Comparison of ENCODE assay signal across 8 cellular contexts in genomic region chr1:83999316-83999819, GRCh38. TPM values are rescaled to one million over a fixed set of nuclear protein-coding genes. Genes with fewer than 3 reads are reported as not detected.
A peak's percentile ranks its signal among the peaks of the same experiment; 100 is the strongest.
DNase-seq lines count a peak whose midpoint lies in the region; ATAC-seq and TF ChIP-seq lines count a peak whose summit lies in the region.

No MANE protein-coding gene starts in this region.

- intact Hi-C loops in activated CD4-positive, alpha-beta T cell treated with anti-CD3 and anti-CD28 coated beads for 36 hours (cut with DNase I, micrococcal nuclease) = loop anchor here (1.0 to 5.0 kb wide), 4 partner anchors 79 to 623 kb away; no protein-coding TSS in a partner anchor
- intact Hi-C loops in Panc1 (cut with micrococcal nuclease; ENCODE audit: unreplicated experiment) = loop anchor here (10.0 kb wide), 1 partner anchor 75 kb away; no protein-coding TSS in a partner anchor

- WGBS in GM23248 (ENCODE audit: low coverage in 1 of 2, low lambda C conversion rate in 2 of 2, missing lambda C conversion rate in 2 of 2), 2 experiments = 6% methylated on average over 24 to 26 of the region's 26 CpGs

- H3K27ac ChIP-seq in GM23248 (no peak overlapping the region), Panc1 (ENCODE audit: low read length) (peak overlapping the region; percentile 93)

- peak; percentile 86 for ATAC-seq in activated CD4-positive, alpha-beta T cell treated with anti-CD3 and anti-CD28 coated beads for 36 hours
- peak; percentile 98 for ATAC-seq in Panc1

- H3K4me1 ChIP-seq in GM23248 (ENCODE audit: insufficient read depth) (peaks cover 3% of the 10 kb centered on the region), Panc1 (ENCODE audit: control insufficient read depth, insufficient read depth, low read length) (peaks cover 16% of the 10 kb centered on the region)

- H3K9me2 ChIP-seq in GM23248 (ENCODE audit: insufficient read depth) = no peaks in the 10 kb centered on the region

- no peaks in the 10 kb centered on the region for H3K27me3 ChIP-seq in GM23248 (replicated peaks; ENCODE audit: insufficient read depth)
- H3K27me3 ChIP-seq in Panc1 (ENCODE audit: control insufficient read depth, insufficient read depth, low read length) = no peaks in the 10 kb centered on the region

- DNase-seq in activated CD4-positive, alpha-beta T cell treated with anti-CD3 and anti-CD28 coated beads for 36 hours = peak; percentile 74
- no peak for DNase-seq in activated CD4-positive, alpha-beta T cell treated with anti-CD3 and anti-CD28 coated beads, Interleukin-2, amount 50 U/mL, for 1 hour
- peak; percentile 85 for DNase-seq in GM23248
- peak; percentile 65 for DNase-seq in Panc1 (ENCODE audit: low read depth, low spot score)
- peak; percentile 30 for DNase-seq in brain pericyte (ENCODE audit: low read depth, low spot score)
- peak; percentile 98 for DNase-seq in retina

- H3K4me3 ChIP-seq in GM23248 (peak overlapping the region; percentile 77), Panc1 (ENCODE audit: low read depth in 2 of 2, low read length in 2 of 2) (peak overlapping the region; percentile 70 to 81), iPS-11a (ENCODE audit: low read depth, low read length) (peak overlapping the region; percentile 68)

- no peaks in the 10 kb centered on the region for H3K36me3 ChIP-seq in GM23248 (ENCODE audit: low read depth)
- no peaks in the 10 kb centered on the region for H3K36me3 ChIP-seq in Panc1 (ENCODE audit: control insufficient read depth, insufficient read depth, low read length)

- peak overlapping the region; percentile 89 for H3K4me2 ChIP-seq in GM23248 (ENCODE audit: unreplicated experiment)

- CTCF ChIA-PET in activated CD4-positive, alpha-beta T cell treated with anti-CD3 and anti-CD28 coated beads for 36 hours (lab: Charles Lee) = no interaction called here
- CTCF ChIA-PET in Panc1 (lab: Charles Lee) = no interaction called here

- no peaks in the 10 kb centered on the region for H3K79me2 ChIP-seq in GM23248 (ENCODE audit: insufficient read depth)

- H3K36me3 Mint-ChIP-seq in activated CD4-positive, alpha-beta T cell treated with anti-CD3 and anti-CD28 coated beads for 36 hours (ENCODE audit: low read depth) = no peaks in the 10 kb centered on the region

- H3K9ac ChIP-seq in GM23248 = peak overlapping the region; percentile 81

- no peaks in the 10 kb centered on the region for H3K9me3 Mint-ChIP-seq in activated CD4-positive, alpha-beta T cell treated with anti-CD3 and anti-CD28 coated beads for 36 hours (ENCODE audit: low read depth)

- no peaks in the 10 kb centered on the region for H4K20me1 ChIP-seq in GM23248 (ENCODE audit: insufficient read depth)

- peaks cover 62% of the 10 kb centered on the region for H3K27me3 Mint-ChIP-seq in activated CD4-positive, alpha-beta T cell treated with anti-CD3 and anti-CD28 coated beads for 36 hours

- in situ Hi-C loops in GM23248 (cut with MboI) = no loop called here
- in situ Hi-C loops in Panc1 (cut with HindIII; ENCODE audit: low pct_unique_long_range_greater_than_20kb, low sequenced_read_pairs) = no loop called here

- POLR2A ChIA-PET in activated CD4-positive, alpha-beta T cell treated with anti-CD3 and anti-CD28 coated beads for 36 hours (lab: Charles Lee) = no interaction called here
- POLR2A ChIA-PET in Panc1 (lab: Charles Lee) = interaction anchor here (0.6 kb wide), 2 partner anchors 391 to 1105 kb away, joined by 3 read pairs; no protein-coding TSS in a partner anchor

- H3K4me3 Mint-ChIP-seq in activated CD4-positive, alpha-beta T cell treated with anti-CD3 and anti-CD28 coated beads for 36 hours = peak overlapping the region; percentile 77

- no peak for TF ChIP-seq CTCF in Panc1 (IDR thresholded peaks at IDR 0.05)

- no TSS peak for BruUV-seq in Panc1 (replicated peaks; lab: Mats Ljungman, UMichigan)

- H3F3A ChIP-seq in GM23248 (ENCODE audit: insufficient read depth) = peaks cover 17% of the 10 kb centered on the region

- TF ChIP-seq RAD21 in Ishikawa (IDR thresholded peaks at IDR 0.05; ENCODE audit: low read depth) = no peak

- peaks cover 12% of the 10 kb centered on the region for H3K4me1 Mint-ChIP-seq in activated CD4-positive, alpha-beta T cell treated with anti-CD3 and anti-CD28 coated beads for 36 hours

- TF ChIP-seq EP300 in Ishikawa (IDR thresholded peaks at IDR 0.05; ENCODE audit: borderline replicate concordance) = no peak

- H3K27ac Mint-ChIP-seq in activated CD4-positive, alpha-beta T cell treated with anti-CD3 and anti-CD28 coated beads for 36 hours = no peak overlapping the region

- H3K9me3 ChIP-seq in GM23248 (ENCODE audit: low read depth) = no peaks in the 10 kb centered on the region
- H3K9me3 ChIP-seq in Panc1 (ENCODE audit: control insufficient read depth, insufficient read depth, low read depth, low read length) = no peaks in the 10 kb centered on the region

- peak overlapping the region; percentile 96 for H2AFZ ChIP-seq in GM23248

TF ChIP-seq in Ishikawa, 13 proteins besides CTCF, POLR2A, EP300 and RAD21:
- TF ChIP-seq MAX (IDR thresholded peaks at IDR 0.05) (peak; percentile 26; the same call in 1 of the 2 replicates), CEBPB (IDR thresholded peaks at IDR 0.05) (no peak), YY1 (IDR thresholded peaks at IDR 0.05; ENCODE audit: low read depth) (no peak), TCF12 (IDR thresholded peaks at IDR 0.05; ENCODE audit: low read depth) (0 out of 2 replicates have a peak, but pooled peaks have one; percentile 19), CREB1 (IDR thresholded peaks at IDR 0.05; ENCODE audit: low read depth) (no peak), EGR1 (IDR thresholded peaks at IDR 0.05) (no peak), TAF1 (IDR thresholded peaks at IDR 0.05; ENCODE audit: low read depth) (no peak; the same call in none of the 2 replicates), REST (IDR thresholded peaks at IDR 0.05; ENCODE audit: low read depth) (no peak), USF1 (IDR thresholded peaks at IDR 0.05) (no peak), ZBTB7A (IDR thresholded peaks at IDR 0.05; ENCODE audit: low read depth) (no peak), NFIC (IDR thresholded peaks at IDR 0.05) (no peak), FOXM1 (IDR thresholded peaks at IDR 0.05; ENCODE audit: borderline replicate concordance, low read depth) (no peak), TEAD4 (IDR thresholded peaks at IDR 0.05) (no peak)

RNA-seq across cellular contexts. Expression of gene TTLL7, which starts 0.4 kb away (rescaled TPM):
- 1 to 10 TPM; 1.4 to 2.6 TPM for total RNA-seq in activated CD4-positive, alpha-beta T cell treated with anti-CD3 and anti-CD28 coated beads for 36 hours
- total RNA-seq in GM23248 (2014; rRNA removed; shearing (Covaris generic)) = 2.7 and 3.0 TPM in 2 replicates
- 2.6 and 2.9 TPM in 2 replicates for polyA plus RNA-seq in GM23248 (2016; fragmentation: Nextera tagmentation; extraction: Ambion mirVana)
- total RNA-seq in Panc1 (2021; ENCODE audit: unreplicated experiment) = 31.4 TPM
- polyA plus RNA-seq in Panc1 (2012; ENCODE audit: insufficient read length) = 16.0 TPM
